Comparison of ENCODE assay signal across 12 cellular contexts in the genomic region with DNA sequence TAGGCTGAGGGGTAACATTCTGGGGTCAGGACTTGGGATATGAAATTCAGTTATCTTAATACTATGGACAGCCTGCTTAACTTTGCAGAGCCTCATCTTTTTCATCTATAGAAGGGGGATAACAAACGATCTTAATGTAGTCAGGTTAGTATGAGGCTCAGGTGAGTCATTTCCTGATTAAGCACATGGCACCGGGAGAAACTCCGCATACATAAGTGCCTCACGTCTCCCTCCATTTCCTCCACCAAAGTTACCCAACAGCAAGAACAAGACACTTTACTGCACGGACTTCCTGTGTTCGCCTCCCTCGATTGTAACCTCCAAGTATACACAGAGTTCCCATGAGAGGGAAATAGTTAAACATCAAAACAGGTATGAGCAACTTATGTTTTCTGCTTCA.
DNase-seq lines count a peak whose midpoint lies in the region; ATAC-seq and TF ChIP-seq lines count a peak whose summit lies in the region.
"Had no signal": no experiment of that assay in that cellular context is flagged by ENCODE, and none has a peak within 500 bp of the region (broad histone marks: within the 10 kb centered on the region; RNA-seq: fewer than 3 reads in every experiment).

No MANE protein-coding gene starts in this region.

- CTCF ChIA-PET in activated CD4-positive, alpha-beta T cell treated with anti-CD3 and anti-CD28 coated beads for 36 hours (lab: Charles Lee), result no interaction called here

- H3K4me1 ChIP-seq in OCI-LY3 (ENCODE audit: low read length), result peaks cover 13% of the 10 kb centered on the region

- H3K4me3 Mint-ChIP-seq in activated CD4-positive, alpha-beta T cell treated with anti-CD3 and anti-CD28 coated beads for 36 hours, result no peak overlapping the region
- no peak overlapping the region for H3K4me3 Mint-ChIP-seq in activated naive CD8-positive, alpha-beta T cell treated with anti-CD3 and anti-CD28 coated beads, Interleukin-2, amount 50 U/mL, for 24 hours
- H3K4me3 Mint-ChIP-seq: dendritic cell treated with granulocyte-macrophage colony-stimulating factor and Interleukin-4, amounts not matched to agents 40 ng/mL and 50 ng/mL, for 4 days had no signal

- no peak for TF ChIP-seq CTCF in OCI-LY3 (IDR thresholded peaks at IDR 0.05; ENCODE audit: low read depth, low read length)

- H3K27ac ChIP-seq in OCI-LY3 (ENCODE audit: low read length), result no peak overlapping the region

- H3K36me3 Mint-ChIP-seq in activated CD4-positive, alpha-beta T cell treated with anti-CD3 and anti-CD28 coated beads for 36 hours (ENCODE audit: low read depth), result peaks cover 3% of the 10 kb centered on the region
- no peaks in the 10 kb centered on the region for H3K36me3 Mint-ChIP-seq in activated naive CD8-positive, alpha-beta T cell treated with anti-CD3 and anti-CD28 coated beads, Interleukin-2, amount 50 U/mL, for 24 hours (ENCODE audit: low read depth)

- H3K36me3 ChIP-seq in OCI-LY3 (replicated peaks; ENCODE audit: low read depth, low read length), result peaks cover 14% of the 10 kb centered on the region

- intact Hi-C loops in activated CD4-positive, alpha-beta T cell treated with anti-CD3 and anti-CD28 coated beads for 36 hours (cut with DNase I, micrococcal nuclease), result loop anchor here in 1 of 2 experiments (1.0 kb wide), 1 partner anchor 11 kb away; no protein-coding TSS in a partner anchor
- intact Hi-C loops in head of caudate nucleus (cut with DNase I), result no loop called here

- peak overlapping the region; percentile 6; the same call in 1 of the 2 replicates for H3K4me2 ChIP-seq in OCI-LY3 (ENCODE audit: low read length)

- POLR2A ChIA-PET in activated CD4-positive, alpha-beta T cell treated with anti-CD3 and anti-CD28 coated beads for 36 hours (lab: Charles Lee), result no interaction called here

- H3K27ac Mint-ChIP-seq in activated CD4-positive, alpha-beta T cell treated with anti-CD3 and anti-CD28 coated beads for 36 hours, result peak overlapping the region; percentile 76
- H3K27ac Mint-ChIP-seq in activated naive CD8-positive, alpha-beta T cell treated with anti-CD3 and anti-CD28 coated beads, Interleukin-2, amount 50 U/mL, for 24 hours, result peak overlapping the region; percentile 63
- H3K27ac Mint-ChIP-seq: dendritic cell treated with granulocyte-macrophage colony-stimulating factor and Interleukin-4, amounts not matched to agents 40 ng/mL and 50 ng/mL, for 4 days had no signal

- ATAC-seq in activated CD4-positive, alpha-beta T cell treated with anti-CD3 and anti-CD28 coated beads for 36 hours, result peak; percentile 94
- ATAC-seq in activated naive CD8-positive, alpha-beta T cell treated with anti-CD3 and anti-CD28 coated beads, Interleukin-2, amount 50 U/mL, for 24 hours, result peak; percentile 75
- no peak for ATAC-seq in HG03135 (IDR thresholded peaks at IDR 0.05; ENCODE audit: unreplicated experiment)

- peaks cover 11% of the 10 kb centered on the region for H3K27me3 Mint-ChIP-seq in activated CD4-positive, alpha-beta T cell treated with anti-CD3 and anti-CD28 coated beads for 36 hours
- peaks cover 1% of the 10 kb centered on the region for H3K27me3 Mint-ChIP-seq in activated naive CD8-positive, alpha-beta T cell treated with anti-CD3 and anti-CD28 coated beads, Interleukin-2, amount 50 U/mL, for 24 hours

- H3K79me2 ChIP-seq in OCI-LY3 (ENCODE audit: low read length), result no peaks in the 10 kb centered on the region

- H3K4me3 ChIP-seq in OCI-LY3 (ENCODE audit: low read length), result no peak overlapping the region

- peaks cover 20% of the 10 kb centered on the region; the same call in 1 of the 2 replicates for H3K9me3 ChIP-seq in OCI-LY3 (ENCODE audit: insufficient read depth, low read length)

- H2AFZ ChIP-seq in OCI-LY3 (ENCODE audit: low read depth, low read length), result no peak overlapping the region

- peak; percentile 53 for DNase-seq in activated CD4-positive, alpha-beta T cell treated with anti-CD3 and anti-CD28 coated beads for 36 hours
- DNase-seq in activated CD4-positive, alpha-beta T cell treated with anti-CD3 and anti-CD28 coated beads, Interleukin-2, amount 50 U/mL, for 4 hours, result no peak
- no peak for DNase-seq in activated naive CD8-positive, alpha-beta T cell treated with anti-CD3 and anti-CD28 coated beads, Interleukin-2, amount 50 U/mL, for 24 hours
- peak; percentile 2 to 16 for DNase-seq in stimulated activated CD4-positive, alpha-beta T cell treated with anti-CD3 and anti-CD28 coated beads, Interleukin-4, amount 100 ng/mL, for 48 hours (ENCODE audit: low read depth in 2 of 2)
- DNase-seq in NK-92 treated with Interleukin-12 subunit alpha and Interleukin-12 subunit beta, amount 100 ng/mL, for 24 hours (lab: John Stamatoyannopoulos, UW), result no peak
- DNase-seq in head of caudate nucleus, result no peak
- DNase-seq: DMS 273 treated with DMSO at 0.1 percent for 48 hours, NCI-H1436, T1000 had no signal

- H3K4me1 Mint-ChIP-seq in activated CD4-positive, alpha-beta T cell treated with anti-CD3 and anti-CD28 coated beads for 36 hours, result peaks cover 22% of the 10 kb centered on the region
- peaks cover 27% of the 10 kb centered on the region for H3K4me1 Mint-ChIP-seq in activated naive CD8-positive, alpha-beta T cell treated with anti-CD3 and anti-CD28 coated beads, Interleukin-2, amount 50 U/mL, for 24 hours

- H3K27me3 ChIP-seq in OCI-LY3 (ENCODE audit: low read depth, low read length), result no peaks in the 10 kb centered on the region

- H3K9ac ChIP-seq in OCI-LY3 (ENCODE audit: low read length), result no peak overlapping the region

- no peaks in the 10 kb centered on the region for H4K20me1 ChIP-seq in OCI-LY3 (ENCODE audit: insufficient read depth, low read length)

- peaks cover 5% of the 10 kb centered on the region for H3K9me3 Mint-ChIP-seq in activated CD4-positive, alpha-beta T cell treated with anti-CD3 and anti-CD28 coated beads for 36 hours (ENCODE audit: low read depth)
- H3K9me3 Mint-ChIP-seq in activated naive CD8-positive, alpha-beta T cell treated with anti-CD3 and anti-CD28 coated beads, Interleukin-2, amount 50 U/mL, for 24 hours, result peaks cover 10% of the 10 kb centered on the region

Comparison
In these comparisons a context has a peak if more than half of its experiments do, and no peak if none do; other contexts are left out.
1. DNase-seq: peak in activated CD4-positive, alpha-beta T cell treated with anti-CD3 and anti-CD28 coated beads for 36 hours (single experiment) and stimulated activated CD4-positive, alpha-beta T cell treated with anti-CD3 and anti-CD28 coated beads, Interleukin-4, amount 100 ng/mL, for 48 hours (2 of 2); none in activated CD4-positive, alpha-beta T cell treated with anti-CD3 and anti-CD28 coated beads, Interleukin-2, amount 50 U/mL, for 4 hours (0 of 2), activated naive CD8-positive, alpha-beta T cell treated with anti-CD3 and anti-CD28 coated beads, Interleukin-2, amount 50 U/mL, for 24 hours (single experiment), NK-92 treated with Interleukin-12 subunit alpha and Interleukin-12 subunit beta, amount 100 ng/mL, for 24 hours (single experiment) and head of caudate nucleus (0 of 42).